ENCODE assay signal across 19 cellular contexts in genomic region chr20:25207149-25207959, GRCh38. TPM values are rescaled to one million over a fixed set of nuclear protein-coding genes. Genes with fewer than 3 reads are reported as not detected.
A peak's percentile ranks its signal among the peaks of the same experiment; 100 is the strongest.
DNase-seq lines count a peak whose midpoint lies in the region; ATAC-seq and TF ChIP-seq lines count a peak whose summit lies in the region.
"Had no signal": no experiment of that assay in that cellular context is flagged by ENCODE, and none has a peak within 500 bp of the region (broad histone marks: within the 10 kb centered on the region; RNA-seq: fewer than 3 reads in every experiment).

No MANE protein-coding gene starts in this region.

- no peaks in the 10 kb centered on the region for H3K9me3 ChIP-seq in right cardiac atrium (ENCODE audit: control insufficient read depth, low read length)
- H3K9me3 ChIP-seq in osteoblast (ENCODE audit: low read depth, low read length): no peaks in the 10 kb centered on the region
- H3K9me3 ChIP-seq in OCI-LY7 (ENCODE audit: low read length): no peaks in the 10 kb centered on the region

- POLR2A ChIA-PET in OCI-LY7 (lab: Charles Lee): interaction anchor here (1.3 kb wide), 1 partner anchor 39 kb away, joined by 3 read pairs; no protein-coding TSS in a partner anchor

- DNase-seq in right cardiac atrium (peak in 1 of 3 donors; percentile 62), left cardiac atrium (no peak), ecto neural progenitor cell (ENCODE audit: low spot score) (peak; percentile 24), osteoblast (ENCODE audit: insufficient read length, low spot score, missing footprints) (peak; percentile 64), OCI-M1 (lab: John Stamatoyannopoulos, UW) (no peak), cerebellar cortex (ENCODE audit: low spot score) (no peak), GM20000 (ENCODE audit: low spot score) (no peak), OCI-LY7 (ENCODE audit: low spot score) (no peak)
- DNase-seq: CD4-positive, CD25-positive, alpha-beta regulatory T cell; DMS79 treated with DMSO at 0.1 percent for 48 hours; GOT3; KBM-7; MV-4-11; NCI-H1417; NCI-H1930; NCI-H2171 treated with DMSO at 0.1 percent for 48 hours; NCI-H446 treated with DMSO at 0.1 percent for 48 hours; NK-92 treated with Interleukin-12 subunit alpha and Interleukin-12 subunit beta, amount 100 ng/mL, for 24 hours; PC-3 had no signal

- H3K27me3 ChIP-seq in right cardiac atrium (ENCODE audit: control insufficient read depth, insufficient read depth) (no peaks in the 10 kb centered on the region), osteoblast (ENCODE audit: insufficient read depth, low read length) (no peaks in the 10 kb centered on the region)

- CTCF ChIA-PET in OCI-LY7 (lab: Charles Lee; ENCODE audit: unreplicated experiment): no interaction called here

- H3K79me2 ChIP-seq in osteoblast (ENCODE audit: insufficient read depth, low read length): peaks cover 59% of the 10 kb centered on the region
- H3K79me2 ChIP-seq in OCI-LY7 (ENCODE audit: insufficient read depth, low read depth, low read length): no peaks in the 10 kb centered on the region

- peaks cover 23% of the 10 kb centered on the region for H4K20me1 ChIP-seq in osteoblast (ENCODE audit: insufficient read depth, low read length)
- 0 out of 2 replicates have a peak, but pooled peaks cover 3% of the 10 kb centered on the region for H4K20me1 ChIP-seq in OCI-LY7 (ENCODE audit: insufficient read depth, low read length)

- no peak for TF ChIP-seq CTCF in osteoblast (IDR thresholded peaks at IDR 0.05; ENCODE audit: extremely low read depth, low read depth, low read length)
- TF ChIP-seq CTCF in GM20000 (IDR thresholded peaks at IDR 0.05; ENCODE audit: extremely low read depth, missing control alignments): no peak
- TF ChIP-seq CTCF in OCI-LY7 (conservative IDR thresholded peaks at IDR 0.05; ENCODE audit: low read length): no peak

- peaks cover 26% of the 10 kb centered on the region for H3K36me3 ChIP-seq in osteoblast (ENCODE audit: insufficient read depth, low read length)
- no peaks in the 10 kb centered on the region for H3K36me3 ChIP-seq in OCI-LY7 (ENCODE audit: insufficient read depth, low read length)

- whole genome bisulfite sequencing in right cardiac atrium: 95% methylated on average over 22 of the region's 22 CpGs

- H3K4me2 ChIP-seq in osteoblast (ENCODE audit: insufficient read depth, low read length) (no peak overlapping the region), OCI-LY7 (ENCODE audit: low read length) (no peak overlapping the region)

- ATAC-seq in right cardiac atrium (no peak), left cardiac atrium (no peak)
- ATAC-seq: PC-3 had no signal

- no peaks in the 10 kb centered on the region for H3K9me2 ChIP-seq in OCI-LY7 (ENCODE audit: insufficient read depth, low read length)

- intact Hi-C loops in right cardiac atrium (cut with DNase I): no loop called here
- intact Hi-C loops in left cardiac atrium (cut with DNase I): no loop called here
- intact Hi-C loops in OCI-LY7 (cut with micrococcal nuclease; ENCODE audit: unreplicated experiment): no loop called here

- peaks cover 3% of the 10 kb centered on the region for H3K4me1 ChIP-seq in right cardiac atrium (ENCODE audit: control insufficient read depth, insufficient read depth, low read length)
- no peaks in the 10 kb centered on the region for H3K4me1 ChIP-seq in osteoblast (ENCODE audit: insufficient read depth, low read length)
- H3K4me1 ChIP-seq in OCI-LY7 (ENCODE audit: insufficient read depth, low read length, poor library complexity, severe bottlenecking): no peaks in the 10 kb centered on the region

- H2AFZ ChIP-seq in osteoblast (ENCODE audit: low read length) (no peak overlapping the region), OCI-LY7 (ENCODE audit: low read length) (no peak overlapping the region)

- H3K27ac ChIP-seq in right cardiac atrium (ENCODE audit: low read length) (peak overlapping the region; percentile 48), osteoblast (ENCODE audit: low read depth, low read length) (no peak overlapping the region), OCI-LY7 (ENCODE audit: low read depth, low read length, poor library complexity, severe bottlenecking) (no peak overlapping the region)

- no peak overlapping the region for H3K4me3 ChIP-seq in right cardiac atrium (ENCODE audit: low read length)
- H3K4me3 ChIP-seq in osteoblast (ENCODE audit: insufficient read depth, low read length): no peak overlapping the region
- no peak overlapping the region for H3K4me3 ChIP-seq in OCI-LY7 (ENCODE audit: low read depth, low read length, poor library complexity, severe bottlenecking)

- no TSS peak for BruUV-seq in OCI-LY7 (replicated peaks; lab: Mats Ljungman, UMichigan)

RNA-seq across cellular contexts. Expression of gene ENTPD6, which starts 11.8 kb away (rescaled TPM):
- total RNA-seq in right cardiac atrium: 100 to 1,000 TPM; 102 to 132 (median 127) TPM
- 146 TPM for polyA plus RNA-seq in right cardiac atrium
- total RNA-seq in left cardiac atrium: 100 to 1,000 TPM; 110 to 127 TPM
- total RNA-seq in osteoblast: 50.7 and 55.1 TPM in 2 replicates
- not detected in 2 replicates for total RNA-seq in OCI-LY7 (2014; rRNA removed; shearing (Covaris generic))
- total RNA-seq in OCI-LY7 (2022): 2.3 and 4.2 TPM in 2 replicates

RNA-seq across cellular contexts. Expression of gene PYGB, which starts 40.5 kb away (rescaled TPM):
- total RNA-seq in right cardiac atrium (100 to 1,000 TPM; 154 to 219 (median 194) TPM), left cardiac atrium (100 to 1,000 TPM; 103 to 152 TPM), osteoblast (191 and 194 TPM in 2 replicates), OCI-LY7 (2022) (6.4 and 7.0 TPM in 2 replicates)
- 136 TPM for polyA plus RNA-seq in right cardiac atrium
- total RNA-seq in OCI-LY7 (2014; rRNA removed; shearing (Covaris generic)): 4.5 and 4.9 TPM in 2 replicates

Comparison
In these comparisons a context has a peak if more than half of its experiments do, and no peak if none do; other contexts are left out.
1. DNase-seq: peak in ecto neural progenitor cell (single experiment) and osteoblast (single experiment); none in left cardiac atrium (single experiment), OCI-M1 (single experiment), cerebellar cortex (single experiment), GM20000 (single experiment) and OCI-LY7 (single experiment).
2. RNA of gene PYGB, which starts 40.5 kb away (total RNA-seq): 154 to 219 TPM in right cardiac atrium, 191 to 194 TPM in osteoblast and 103 to 152 TPM in left cardiac atrium; 4.5 to 7.0 TPM in OCI-LY7; every median in the first group is over 10 times any median in the second.